Comparison of ENCODE assay signal across 17 cellular contexts in the genomic region with DNA sequence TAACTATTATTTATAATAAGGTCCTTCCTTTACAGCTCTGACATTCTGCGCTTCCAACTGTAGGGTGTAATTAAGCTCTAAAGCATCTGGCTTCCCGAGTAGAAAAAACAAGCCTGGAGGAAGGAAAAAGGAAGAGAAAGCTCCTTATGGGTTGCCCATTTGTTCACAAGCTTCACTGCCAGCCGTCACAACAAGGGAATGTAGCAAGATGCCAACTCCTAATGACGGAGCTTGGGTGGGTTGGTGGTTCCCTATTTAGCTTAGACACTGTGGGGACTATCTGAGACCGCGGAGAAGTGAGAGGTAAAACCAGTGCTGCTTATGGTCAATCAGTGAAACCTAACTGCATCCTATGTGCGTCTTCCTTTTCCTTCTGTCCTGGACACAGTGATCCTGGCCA. TPM values are rescaled to one million over a fixed set of nuclear protein-coding genes. Genes with fewer than 3 reads are reported as not detected.
DNase-seq lines count a peak whose midpoint lies in the region.
"Had no signal": no experiment of that assay in that cellular context is flagged by ENCODE, and none has a peak within 500 bp of the region (broad histone marks: within the 10 kb centered on the region; RNA-seq: fewer than 3 reads in every experiment).

No MANE protein-coding gene starts in this region.

- DNase-seq in NCI-H1092 treated with DMSO at 0.1 percent for 48 hours (lab: John Stamatoyannopoulos, UW) (peak; percentile 5), NCI-H1092 (lab: John Stamatoyannopoulos, UW) (no peak), NCI-H1694 (lab: John Stamatoyannopoulos, UW) (peak; percentile 66), NCI-H446 treated with DMSO at 0.1 percent for 48 hours (lab: John Stamatoyannopoulos, UW) (peak; percentile 86), myocyte (ENCODE audit: low read depth) (peak; percentile 66), substantia nigra (lab: John Stamatoyannopoulos, UW) (no peak), AG08396 (ENCODE audit: low spot score) (no peak)
- no peak for DNase-seq in activated CD4-positive, CD25-positive, alpha-beta regulatory T cell (lab: John Stamatoyannopoulos, UW)
- DNase-seq: AML-193; CD8-positive, alpha-beta memory T cell; DMS79; GOT3; H9 had no signal

- H3K27ac ChIP-seq in substantia nigra (ENCODE audit: low read depth, low read length, poor library complexity, severe bottlenecking) = no peak overlapping the region
- H3K27ac ChIP-seq: BLaER1 had no signal

RNA-seq across cellular contexts. Expression of gene RPRML, which starts 7.3 kb away (rescaled TPM):
- 1.3 and 2.5 TPM in 2 replicates for total RNA-seq in myocyte
- polyA plus RNA-seq in myocyte (2012) = not detected
- total RNA-seq: A673; CD8-positive, alpha-beta memory T cell; GM12878; HT-29 had no signal
- polyA plus RNA-seq: CD8-positive, alpha-beta memory T cell; GM12878 had no signal

Comparison
In these comparisons a context has a peak if more than half of its experiments do, and no peak if none do; other contexts are left out.
1. DNase-seq: peak in NCI-H1092 treated with DMSO at 0.1 percent for 48 hours (single experiment), NCI-H1694 (single experiment), NCI-H446 treated with DMSO at 0.1 percent for 48 hours (single experiment) and myocyte (single experiment); none in NCI-H1092 (single experiment), substantia nigra (0 of 49), AG08396 (single experiment) and activated CD4-positive, CD25-positive, alpha-beta regulatory T cell (0 of 4).